16 cellular contexts compared by ENCODE assay signal in genomic region chr2:43270930-43271615, GRCh38. TPM values are rescaled to one million over a fixed set of nuclear protein-coding genes. Genes with fewer than 3 reads are reported as not detected.
A peak's percentile ranks its signal among the peaks of the same experiment; 100 is the strongest.
DNase-seq lines count a peak whose midpoint lies in the region; ATAC-seq and TF ChIP-seq lines count a peak whose summit lies in the region.
"Had no signal": no experiment of that assay in that cellular context is flagged by ENCODE, and none has a peak within 500 bp of the region (broad histone marks: within the 10 kb centered on the region; RNA-seq: fewer than 3 reads in every experiment).

No MANE protein-coding gene starts in this region.

- H3K4me1 ChIP-seq in breast epithelium, result peaks cover 0 to 4% of the 10 kb centered on the region in 2 donors
- peaks cover 6 to 21% of the 10 kb centered on the region in 2 donors for H3K4me1 ChIP-seq in uterus

- H3K27me3 ChIP-seq in breast epithelium (no peaks in the 10 kb centered on the region), uterus (no peaks in the 10 kb centered on the region), MG63 (no peaks in the 10 kb centered on the region)
- H3K27me3 ChIP-seq: heart right ventricle had no signal

- CTCF ChIA-PET in MCF 10A (lab: Yijun Ruan, JAX), result interaction anchor here (0.6 kb wide), 1 partner anchor 205 kb away, joined by 4 read pairs; no protein-coding TSS in a partner anchor

- no peak for ATAC-seq in T-helper 17 cell
- ATAC-seq: heart right ventricle; stimulated activated naive CD8-positive, alpha-beta T cell treated with anti-CD3 and anti-CD28 coated beads, Interleukin-15, Interleukin-2, amounts not matched to agents 100 U/mL and 50 U/mL, for 24 hours had no signal

- H3K27ac ChIP-seq in breast epithelium, result no peak overlapping the region
- peak overlapping the region; percentile 85 to 88 for H3K27ac ChIP-seq in uterus

- TF ChIP-seq CTCF in MCF 10A (IDR thresholded peaks at IDR 0.05; ENCODE audit: unreplicated experiment) (peak; percentile 4), breast epithelium (IDR thresholded peaks at IDR 0.05) (no peak), foreskin fibroblast (IDR thresholded peaks at IDR 0.05; ENCODE audit: low read depth, low read length) (peak; percentile 5), uterus (IDR thresholded peaks at IDR 0.05) (no peak)

- TF ChIP-seq POLR2A in breast epithelium (IDR thresholded peaks at IDR 0.05) (no peak), uterus (IDR thresholded peaks at IDR 0.05) (no peak)

- H3K36me3 Mint-ChIP-seq in MCF 10A (ENCODE audit: insufficient read depth, unreplicated experiment) (peaks cover 31% of the 10 kb centered on the region), T-helper 17 cell (ENCODE audit: low read depth) (peaks cover 9% of the 10 kb centered on the region)

- no peaks in the 10 kb centered on the region for H3K9me3 ChIP-seq in breast epithelium
- no peaks in the 10 kb centered on the region for H3K9me3 ChIP-seq in T-helper 17 cell (ENCODE audit: control insufficient read depth, low read length, poor library complexity, severe bottlenecking)
- H3K9me3 ChIP-seq in uterus, result no peaks in the 10 kb centered on the region
- H3K9me3 ChIP-seq in MG63, result no peaks in the 10 kb centered on the region
- H3K9me3 ChIP-seq: heart right ventricle had no signal

- H3K4me3 Mint-ChIP-seq in MCF 10A (ENCODE audit: unreplicated experiment) (no peak overlapping the region), T-helper 17 cell (no peak overlapping the region)
- H3K4me3 Mint-ChIP-seq: activated naive CD8-positive, alpha-beta T cell; CD8-positive, alpha-beta memory T cell had no signal

- DNase-seq in MCF 10A (ENCODE audit: unreplicated experiment) (no peak), breast epithelium (ENCODE audit: low spot score in 2 of 2) (no peak), T-helper 17 cell (no peak), foreskin fibroblast (no peak), uterus (no peak), NCI-H2196 (lab: John Stamatoyannopoulos, UW; ENCODE audit: unreplicated experiment) (no peak), MG63 (no peak), glomerular visceral epithelial cell (ENCODE audit: extremely low spot score) (no peak)
- DNase-seq: activated CD4-positive, alpha-beta T cell treated with anti-CD3 and anti-CD28 coated beads for 1 hour; activated CD8-positive, alpha-beta memory T cell treated with anti-CD3 and anti-CD28 coated beads, Interleukin-2, amount 50 U/mL, for 48 hours; CD8-positive, alpha-beta memory T cell; heart right ventricle; NCI-H146; occipital lobe; stimulated activated naive CD8-positive, alpha-beta T cell treated with anti-CD3 and anti-CD28 coated beads, Interleukin-15, Interleukin-2, amounts not matched to agents 100 U/mL and 50 U/mL, for 24 hours had no signal

- BruUV-seq in MCF 10A (replicated peaks; lab: Mats Ljungman, UMichigan), result no TSS peak

- no peak overlapping the region for H3K27ac Mint-ChIP-seq in MCF 10A (ENCODE audit: low read depth, unreplicated experiment)
- H3K27ac Mint-ChIP-seq in T-helper 17 cell, result peak overlapping the region; percentile 32
- H3K27ac Mint-ChIP-seq: activated naive CD8-positive, alpha-beta T cell had no signal

- POLR2A ChIA-PET in MCF 10A (lab: Yijun Ruan, JAX), result no interaction called here

- H3K9me3 Mint-ChIP-seq in MCF 10A (ENCODE audit: unreplicated experiment), result no peaks in the 10 kb centered on the region
- H3K9me3 Mint-ChIP-seq: CD8-positive, alpha-beta memory T cell had no signal

- no peaks in the 10 kb centered on the region for H3K27me3 Mint-ChIP-seq in MCF 10A (ENCODE audit: insufficient read depth, unreplicated experiment)
- no peaks in the 10 kb centered on the region for H3K27me3 Mint-ChIP-seq in T-helper 17 cell
- H3K27me3 Mint-ChIP-seq: activated naive CD8-positive, alpha-beta T cell; CD8-positive, alpha-beta memory T cell had no signal

- H3K4me1 Mint-ChIP-seq in MCF 10A (ENCODE audit: insufficient read depth, unreplicated experiment) (peaks cover 23% of the 10 kb centered on the region), T-helper 17 cell (peaks cover 7% of the 10 kb centered on the region)
- H3K4me1 Mint-ChIP-seq: CD8-positive, alpha-beta memory T cell had no signal

- intact Hi-C loops in MCF 10A (cut with micrococcal nuclease) (no loop called here), breast epithelium (cut with DNase I; ENCODE audit: low total_unique reads) (no loop called here), uterus (cut with DNase I; ENCODE audit: low total_unique reads) (no loop called here)

- H3K4me3 ChIP-seq in breast epithelium, result no peak overlapping the region
- no peak overlapping the region for H3K4me3 ChIP-seq in foreskin fibroblast (ENCODE audit: low read depth in 1 of 2, low read length in 2 of 2)
- no peak overlapping the region for H3K4me3 ChIP-seq in uterus
- H3K4me3 ChIP-seq in MG63, result no peak overlapping the region
- H3K4me3 ChIP-seq: heart right ventricle had no signal

- H3K36me3 ChIP-seq in breast epithelium (no peaks in the 10 kb centered on the region), uterus (no peaks in the 10 kb centered on the region), MG63 (peaks cover 6% of the 10 kb centered on the region)

RNA-seq across cellular contexts. Expression of gene ZFP36L2, which starts 44.7 kb away (rescaled TPM):
- total RNA-seq in MCF 10A (2022) (107 and 162 TPM in 2 replicates), breast epithelium (100 to 1,000 TPM; 111 to 155 (median 124) TPM), T-helper 17 cell (100 to 1,000 TPM; 501 to 627 TPM), uterus (100 to 1,000 TPM in 1 of 4 donors, 10 to 100 TPM in 3; 18.2 to 209 (median 67.2) TPM)
- 9.6 and 19.7 TPM in 2 replicates for total RNA-seq in MG63 (2014; rRNA removed; shearing (Covaris generic); ENCODE audit: low replicate concordance)

Comparison
In these comparisons a context has a peak if more than half of its experiments do, and no peak if none do; other contexts are left out.
1. CTCF ChIP-seq: peak in MCF 10A (single experiment) and foreskin fibroblast (single experiment); none in breast epithelium (0 of 3) and uterus (0 of 4).
2. H3K27ac ChIP-seq: peak in uterus (2 of 2); none in breast epithelium (0 of 2).